ENCODE assay signal across 2 cellular contexts in the genomic region with DNA sequence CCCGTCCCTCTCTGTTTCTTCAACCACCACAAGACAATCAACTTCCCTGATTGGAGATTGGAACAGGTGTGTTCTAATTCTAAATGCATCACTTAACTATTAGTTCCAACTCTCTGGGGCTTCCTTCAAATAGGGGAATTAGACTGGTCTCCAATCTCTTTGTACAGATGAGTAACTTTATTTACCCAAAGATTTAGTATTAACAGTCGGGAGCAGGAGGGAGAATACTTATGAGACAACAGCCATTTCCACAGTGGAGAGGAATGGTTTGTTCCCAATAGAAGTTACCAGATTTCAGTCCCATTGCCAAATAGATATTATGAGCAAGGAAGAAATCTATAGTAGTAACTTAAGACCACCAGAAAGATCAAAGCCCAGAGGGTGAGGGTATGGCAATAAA.
TF ChIP-seq lines count a peak whose summit lies in the region.

No MANE protein-coding gene starts in this region.

TF ChIP-seq in A549, 52 proteins besides CTCF, POLR2A, EP300 and RAD21:
- TF ChIP-seq TP53 (CRISPR knock-in tag; IDR thresholded peaks at IDR 0.05): no peak
- no peak for TF ChIP-seq E2F6 (IDR thresholded peaks at IDR 0.05; ENCODE audit: borderline replicate concordance, low read depth)
- TF ChIP-seq KDM5A (IDR thresholded peaks at IDR 0.05): no peak
- no peak for TF ChIP-seq CEBPB (IDR thresholded peaks at IDR 0.05)
- no peak for TF ChIP-seq BHLHE40 (IDR thresholded peaks at IDR 0.05; ENCODE audit: low read depth, low read length)
- no peak for TF ChIP-seq TFCP2L1 (CRISPR knock-in tag; IDR thresholded peaks at IDR 0.05)
- no peak for TF ChIP-seq EHMT2 (IDR thresholded peaks at IDR 0.05; ENCODE audit: low read depth)
- no peak for TF ChIP-seq ESRRA (IDR thresholded peaks at IDR 0.05; ENCODE audit: borderline replicate concordance, low read length)
- TF ChIP-seq GATA3 (IDR thresholded peaks at IDR 0.05; ENCODE audit: borderline replicate concordance): no peak
- TF ChIP-seq RCOR1 (IDR thresholded peaks at IDR 0.05; ENCODE audit: low read depth, low read length): no peak
- TF ChIP-seq, protein P1, sequence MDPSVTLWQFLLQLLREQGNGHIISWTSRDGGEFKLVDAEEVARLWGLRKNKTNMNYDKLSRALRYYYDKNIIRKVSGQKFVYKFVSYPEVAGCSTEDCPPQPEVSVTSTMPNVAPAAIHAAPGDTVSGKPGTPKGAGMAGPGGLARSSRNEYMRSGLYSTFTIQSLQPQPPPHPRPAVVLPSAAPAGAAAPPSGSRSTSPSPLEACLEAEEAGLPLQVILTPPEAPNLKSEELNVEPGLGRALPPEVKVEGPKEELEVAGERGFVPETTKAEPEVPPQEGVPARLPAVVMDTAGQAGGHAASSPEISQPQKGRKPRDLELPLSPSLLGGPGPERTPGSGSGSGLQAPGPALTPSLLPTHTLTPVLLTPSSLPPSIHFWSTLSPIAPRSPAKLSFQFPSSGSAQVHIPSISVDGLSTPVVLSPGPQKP (IDR thresholded peaks at IDR 0.05; ENCODE audit: low read depth, low read length): no peak
- no peak for TF ChIP-seq HDAC2 (IDR thresholded peaks at IDR 0.05)
- no peak for TF ChIP-seq POLR2AphosphoS2 (conservative IDR thresholded peaks at IDR 0.05; ENCODE audit: low read length)
- no peak for TF ChIP-seq JUN (IDR thresholded peaks at IDR 0.05)
- no peak for TF ChIP-seq FOSL2 (IDR thresholded peaks at IDR 0.05)
- TF ChIP-seq FOSL2 (CRISPR knock-in tag; IDR thresholded peaks at IDR 0.05): no peak
- TF ChIP-seq ZFP36 (IDR thresholded peaks at IDR 0.05; ENCODE audit: borderline replicate concordance, partially characterized antibody): no peak

TF ChIP-seq in HepG2, 621 proteins besides CTCF, POLR2A, EP300 and RAD21:
- no peak for TF ChIP-seq FOXP4 (CRISPR knock-in tag; IDR thresholded peaks at IDR 0.05)
- TF ChIP-seq, protein P2, sequence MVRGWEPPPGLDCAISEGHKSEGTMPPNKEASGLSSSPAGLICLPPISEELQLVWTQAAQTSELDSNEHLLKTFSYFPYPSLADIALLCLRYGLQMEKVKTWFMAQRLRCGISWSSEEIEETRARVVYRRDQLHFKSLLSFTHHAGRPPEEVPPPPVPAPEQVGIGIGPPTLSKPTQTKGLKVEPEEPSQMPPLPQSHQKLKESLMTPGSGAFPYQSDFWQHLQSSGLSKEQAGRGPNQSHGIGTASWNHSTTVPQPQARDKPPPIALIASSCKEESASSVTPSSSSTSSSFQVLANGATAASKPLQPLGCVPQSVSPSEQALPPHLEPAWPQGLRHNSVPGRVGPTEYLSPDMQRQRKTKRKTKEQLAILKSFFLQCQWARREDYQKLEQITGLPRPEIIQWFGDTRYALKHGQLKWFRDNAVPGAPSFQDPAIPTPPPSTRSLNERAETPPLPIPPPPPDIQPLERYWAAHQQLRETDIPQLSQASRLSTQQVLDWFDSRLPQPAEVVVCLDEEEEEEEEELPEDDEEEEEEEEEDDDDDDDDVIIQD (CRISPR knock-in tag; IDR thresholded peaks at IDR 0.05; ENCODE audit: low read depth): peak; percentile 47; the same call in 1 of the 2 replicates
TF ChIP-seq in HepG2: peak in this region for 1.
